Comparison of ENCODE assay signal across 8 cellular contexts in genomic region chr9:127716412-127716811, GRCh38. TPM values are rescaled to one million over a fixed set of nuclear protein-coding genes. Genes with fewer than 3 reads are reported as not detected.
A peak's percentile ranks its signal among the peaks of the same experiment; 100 is the strongest.
DNase-seq lines count a peak whose midpoint lies in the region; ATAC-seq and TF ChIP-seq lines count a peak whose summit lies in the region.

No MANE protein-coding gene starts in this region.

- H2AFZ ChIP-seq in KMS-11 (ENCODE audit: low read depth) = peak overlapping the region; percentile 94

- no peaks in the 10 kb centered on the region for H3K9me3 Mint-ChIP-seq in chondrocyte (ENCODE audit: low read depth)
- no peaks in the 10 kb centered on the region for H3K9me3 Mint-ChIP-seq in neural crest cell

- H3K79me2 ChIP-seq in KMS-11 (ENCODE audit: insufficient read depth, low read depth) = no peaks in the 10 kb centered on the region

- H3K4me1 Mint-ChIP-seq in chondrocyte (ENCODE audit: low read depth) = peaks cover 13% of the 10 kb centered on the region
- peaks cover 19% of the 10 kb centered on the region for H3K4me1 Mint-ChIP-seq in neural crest cell

- H3K27me3 Mint-ChIP-seq in chondrocyte (ENCODE audit: low read depth) = no peaks in the 10 kb centered on the region
- peaks cover 2% of the 10 kb centered on the region for H3K27me3 Mint-ChIP-seq in neural crest cell (ENCODE audit: low read depth)

- peak overlapping the region; percentile 62; the same call in 1 of the 2 replicates for H3K4me2 ChIP-seq in KMS-11

- H3K4me3 ChIP-seq in AG09309 (ENCODE audit: control insufficient read depth, low read depth, low read length) (peak overlapping the region; percentile 82; the same call in 1 of the 2 replicates), KMS-11 (IDR thresholded peaks at IDR 0.05; ENCODE audit: insufficient read depth, low read depth, low read length) (no peak overlapping the region)

- H3K27ac ChIP-seq in KMS-11 = no peak overlapping the region

- no peaks in the 10 kb centered on the region for H3K36me3 ChIP-seq in KMS-11 (ENCODE audit: insufficient read depth)

- no peaks in the 10 kb centered on the region for H4K20me1 ChIP-seq in KMS-11 (ENCODE audit: insufficient read depth)

- peaks cover 10% of the 10 kb centered on the region for H3K4me1 ChIP-seq in KMS-11 (ENCODE audit: low read depth, poor library complexity, severe bottlenecking)

- DNase-seq in AG09309 (ENCODE audit: low read depth) (no peak), chondrocyte (ENCODE audit: low spot score) (no peak), neural crest cell (ENCODE audit: low read depth, low spot score) (no peak), cerebellum (ENCODE audit: low spot score) (no peak), Kasumi-1 (lab: John Stamatoyannopoulos, UW) (no peak)
- no peak for DNase-seq in stimulated activated CD4-positive, alpha-beta T cell treated with anti-CD3 and anti-CD28 coated beads, Interleukin-2, amount 100 ng/mL, for 24 hours

- TF ChIP-seq CTCF in AG09309 (IDR thresholded peaks at IDR 0.05; ENCODE audit: control insufficient read depth, insufficient read depth, low read depth, low read length, missing control alignments) = no peak
- TF ChIP-seq CTCF in KMS-11 (conservative IDR thresholded peaks at IDR 0.05; ENCODE audit: low read depth, low read length) = no peak
- no peak for TF ChIP-seq CTCF in chondrocyte (IDR thresholded peaks at IDR 0.05)
- no peak for TF ChIP-seq CTCF in neural crest cell (conservative IDR thresholded peaks at IDR 0.05)

- H3K27me3 ChIP-seq in KMS-11 (ENCODE audit: insufficient read depth, low read depth) = no peaks in the 10 kb centered on the region

- H3K9ac ChIP-seq in KMS-11 = peak overlapping the region; percentile 80; the same call in 1 of the 2 replicates

- H3K27ac Mint-ChIP-seq in chondrocyte (ENCODE audit: unreplicated experiment) = peak overlapping the region; percentile 96
- peak overlapping the region; percentile 98 for H3K27ac Mint-ChIP-seq in neural crest cell (ENCODE audit: unreplicated experiment)

- no peak for ATAC-seq in HG02970 (IDR thresholded peaks at IDR 0.05; ENCODE audit: low FRiP score, unreplicated experiment)

- no peaks in the 10 kb centered on the region for H3K36me3 Mint-ChIP-seq in chondrocyte (ENCODE audit: low read depth)
- H3K36me3 Mint-ChIP-seq in neural crest cell (ENCODE audit: low read depth) = no peaks in the 10 kb centered on the region

- H3K4me3 Mint-ChIP-seq in chondrocyte (ENCODE audit: unreplicated experiment) = peak overlapping the region; percentile 97
- H3K4me3 Mint-ChIP-seq in neural crest cell = peak overlapping the region; percentile 100

RNA-seq across cellular contexts. Expression of gene TTC16, which starts 0.5 kb away (rescaled TPM):
- total RNA-seq in chondrocyte (not detected in 3 replicates), neural crest cell (not detected in 2 replicates), cerebellum (not detected)

RNA-seq across cellular contexts. Expression of gene PTRH1, which starts 0.9 kb away (rescaled TPM):
- total RNA-seq in chondrocyte (11.0 to 13.3 TPM (median 11.2 TPM) in 3 replicates), neural crest cell (7.2 and 9.8 TPM in 2 replicates), cerebellum (9.8 TPM)

RNA-seq across cellular contexts. Expression of gene CFAP157, which starts 9.6 kb away (rescaled TPM):
- total RNA-seq in chondrocyte = 0.27 TPM in 1 of 3 replicates, not detected in the others
- 0.16 TPM in 1 of 2 replicates, not detected in the other for total RNA-seq in neural crest cell
- total RNA-seq in cerebellum = 0.27 TPM

RNA-seq across cellular contexts. Expression of gene TOR2A, which starts 18.7 kb away (rescaled TPM):
- total RNA-seq in chondrocyte = 6.1 to 8.1 TPM (median 6.4 TPM) in 3 replicates
- total RNA-seq in neural crest cell = 25.7 and 27.4 TPM in 2 replicates
- 8.3 TPM for total RNA-seq in cerebellum
